ENCODE assay signal across 2 cellular contexts in the genomic region with DNA sequence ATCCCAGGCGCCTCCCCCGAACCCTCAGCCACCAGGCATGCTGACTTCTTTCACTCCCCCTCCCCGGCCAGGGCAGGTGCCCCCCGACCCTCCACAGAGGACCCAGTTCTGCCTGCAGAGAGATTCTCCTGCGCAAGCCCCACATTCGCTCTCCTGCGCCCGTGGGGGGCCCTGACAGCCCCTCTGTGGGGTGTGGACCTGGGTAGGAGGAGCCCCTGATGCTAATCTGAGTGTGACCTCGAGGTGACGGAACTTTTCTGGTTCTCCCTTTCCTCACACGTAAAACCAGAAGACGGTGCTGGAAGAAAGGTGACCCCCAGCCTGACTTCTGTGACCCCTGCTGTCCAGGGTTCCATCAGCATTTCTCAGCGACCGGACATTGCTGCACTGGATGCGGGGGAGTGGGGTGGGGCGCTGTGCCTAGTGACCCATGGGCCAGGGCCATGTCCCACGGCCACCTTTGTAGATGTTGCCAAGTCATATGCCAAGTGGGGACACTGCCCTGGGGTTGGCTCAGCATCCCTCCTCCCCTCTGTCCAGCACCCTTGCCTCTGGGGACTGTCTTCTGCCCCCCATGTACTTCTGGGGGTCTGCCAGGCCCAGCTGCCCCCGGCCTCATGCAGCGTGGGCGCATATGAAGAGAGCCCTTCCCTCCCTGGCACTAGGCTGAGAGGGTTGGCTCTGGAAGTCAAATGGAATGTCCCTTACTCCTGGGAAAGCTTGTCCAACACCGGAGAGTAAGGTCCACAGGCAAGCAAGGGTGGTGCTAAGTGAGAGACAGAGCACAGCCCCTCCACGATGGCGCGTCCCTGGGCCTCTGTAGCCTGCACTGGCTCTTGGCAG.
TF ChIP-seq lines count a peak whose summit lies in the region.

No MANE protein-coding gene starts in this region.

TF ChIP-seq in H1, 55 proteins besides CTCF, POLR2A, EP300 and RAD21:
- TF ChIP-seq BRCA1 (IDR thresholded peaks at IDR 0.05; ENCODE audit: low read depth, low read length) (no peak), NRF1 (IDR thresholded peaks at IDR 0.05; ENCODE audit: low read depth, low read length) (no peak), SRF (IDR thresholded peaks at IDR 0.05; ENCODE audit: low read depth, low read length) (no peak), KDM4A (IDR thresholded peaks at IDR 0.05; ENCODE audit: low read depth, low read length, severe bottlenecking) (no peak), CEBPB (IDR thresholded peaks at IDR 0.05; ENCODE audit: low read depth, low read length) (no peak), RXRA (IDR thresholded peaks at IDR 0.05; ENCODE audit: insufficient read depth, low read depth, low read length) (no peak), MAFK (IDR thresholded peaks at IDR 0.05; ENCODE audit: low read depth, low read length) (no peak), YY1 (IDR thresholded peaks at IDR 0.05; ENCODE audit: low read depth, low read length) (no peak), TCF12 (IDR thresholded peaks at IDR 0.05; ENCODE audit: low read depth, low read length) (no peak), SP1 (IDR thresholded peaks at IDR 0.05; ENCODE audit: low read depth, low read length) (no peak), HDAC6 (IDR thresholded peaks at IDR 0.05; ENCODE audit: low read depth, low read length) (no peak), CBX5 (IDR thresholded peaks at IDR 0.05; ENCODE audit: low read depth, low read length) (no peak), RNF2 (IDR thresholded peaks at IDR 0.05; ENCODE audit: borderline replicate concordance, low read depth, low read length, missing control alignments, poor library complexity, severe bottlenecking) (no peak)
- TF ChIP-seq, protein P1, sequence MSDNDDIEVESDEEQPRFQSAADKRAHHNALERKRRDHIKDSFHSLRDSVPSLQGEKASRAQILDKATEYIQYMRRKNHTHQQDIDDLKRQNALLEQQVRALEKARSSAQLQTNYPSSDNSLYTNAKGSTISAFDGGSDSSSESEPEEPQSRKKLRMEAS (IDR thresholded peaks at IDR 0.05) = no peak

TF ChIP-seq in GM23338, 12 proteins besides CTCF, POLR2A, EP300 and RAD21:
- TF ChIP-seq STAT1 (IDR thresholded peaks at IDR 0.05; ENCODE audit: unreplicated experiment) (no peak), NANOG (IDR thresholded peaks at IDR 0.05; ENCODE audit: borderline replicate concordance) (no peak), POLR2AphosphoS5 (IDR thresholded peaks at IDR 0.05; ENCODE audit: low read depth) (no peak), JUNB (IDR thresholded peaks at IDR 0.05; ENCODE audit: unreplicated experiment) (no peak), ZNF331 (CRISPR knock-in tag; IDR thresholded peaks at IDR 0.05; ENCODE audit: low read depth) (no peak), EZH2phosphoT487 (IDR thresholded peaks at IDR 0.05; ENCODE audit: unreplicated experiment) (no peak), EZH2 (IDR thresholded peaks at IDR 0.05; ENCODE audit: low read depth, unreplicated experiment) (no peak), ZNF114 (CRISPR knock-in tag; IDR thresholded peaks at IDR 0.05) (no peak), CREB1 (CRISPR knock-in tag; IDR thresholded peaks at IDR 0.05; ENCODE audit: low read depth) (no peak)
- TF ChIP-seq, protein P2, sequence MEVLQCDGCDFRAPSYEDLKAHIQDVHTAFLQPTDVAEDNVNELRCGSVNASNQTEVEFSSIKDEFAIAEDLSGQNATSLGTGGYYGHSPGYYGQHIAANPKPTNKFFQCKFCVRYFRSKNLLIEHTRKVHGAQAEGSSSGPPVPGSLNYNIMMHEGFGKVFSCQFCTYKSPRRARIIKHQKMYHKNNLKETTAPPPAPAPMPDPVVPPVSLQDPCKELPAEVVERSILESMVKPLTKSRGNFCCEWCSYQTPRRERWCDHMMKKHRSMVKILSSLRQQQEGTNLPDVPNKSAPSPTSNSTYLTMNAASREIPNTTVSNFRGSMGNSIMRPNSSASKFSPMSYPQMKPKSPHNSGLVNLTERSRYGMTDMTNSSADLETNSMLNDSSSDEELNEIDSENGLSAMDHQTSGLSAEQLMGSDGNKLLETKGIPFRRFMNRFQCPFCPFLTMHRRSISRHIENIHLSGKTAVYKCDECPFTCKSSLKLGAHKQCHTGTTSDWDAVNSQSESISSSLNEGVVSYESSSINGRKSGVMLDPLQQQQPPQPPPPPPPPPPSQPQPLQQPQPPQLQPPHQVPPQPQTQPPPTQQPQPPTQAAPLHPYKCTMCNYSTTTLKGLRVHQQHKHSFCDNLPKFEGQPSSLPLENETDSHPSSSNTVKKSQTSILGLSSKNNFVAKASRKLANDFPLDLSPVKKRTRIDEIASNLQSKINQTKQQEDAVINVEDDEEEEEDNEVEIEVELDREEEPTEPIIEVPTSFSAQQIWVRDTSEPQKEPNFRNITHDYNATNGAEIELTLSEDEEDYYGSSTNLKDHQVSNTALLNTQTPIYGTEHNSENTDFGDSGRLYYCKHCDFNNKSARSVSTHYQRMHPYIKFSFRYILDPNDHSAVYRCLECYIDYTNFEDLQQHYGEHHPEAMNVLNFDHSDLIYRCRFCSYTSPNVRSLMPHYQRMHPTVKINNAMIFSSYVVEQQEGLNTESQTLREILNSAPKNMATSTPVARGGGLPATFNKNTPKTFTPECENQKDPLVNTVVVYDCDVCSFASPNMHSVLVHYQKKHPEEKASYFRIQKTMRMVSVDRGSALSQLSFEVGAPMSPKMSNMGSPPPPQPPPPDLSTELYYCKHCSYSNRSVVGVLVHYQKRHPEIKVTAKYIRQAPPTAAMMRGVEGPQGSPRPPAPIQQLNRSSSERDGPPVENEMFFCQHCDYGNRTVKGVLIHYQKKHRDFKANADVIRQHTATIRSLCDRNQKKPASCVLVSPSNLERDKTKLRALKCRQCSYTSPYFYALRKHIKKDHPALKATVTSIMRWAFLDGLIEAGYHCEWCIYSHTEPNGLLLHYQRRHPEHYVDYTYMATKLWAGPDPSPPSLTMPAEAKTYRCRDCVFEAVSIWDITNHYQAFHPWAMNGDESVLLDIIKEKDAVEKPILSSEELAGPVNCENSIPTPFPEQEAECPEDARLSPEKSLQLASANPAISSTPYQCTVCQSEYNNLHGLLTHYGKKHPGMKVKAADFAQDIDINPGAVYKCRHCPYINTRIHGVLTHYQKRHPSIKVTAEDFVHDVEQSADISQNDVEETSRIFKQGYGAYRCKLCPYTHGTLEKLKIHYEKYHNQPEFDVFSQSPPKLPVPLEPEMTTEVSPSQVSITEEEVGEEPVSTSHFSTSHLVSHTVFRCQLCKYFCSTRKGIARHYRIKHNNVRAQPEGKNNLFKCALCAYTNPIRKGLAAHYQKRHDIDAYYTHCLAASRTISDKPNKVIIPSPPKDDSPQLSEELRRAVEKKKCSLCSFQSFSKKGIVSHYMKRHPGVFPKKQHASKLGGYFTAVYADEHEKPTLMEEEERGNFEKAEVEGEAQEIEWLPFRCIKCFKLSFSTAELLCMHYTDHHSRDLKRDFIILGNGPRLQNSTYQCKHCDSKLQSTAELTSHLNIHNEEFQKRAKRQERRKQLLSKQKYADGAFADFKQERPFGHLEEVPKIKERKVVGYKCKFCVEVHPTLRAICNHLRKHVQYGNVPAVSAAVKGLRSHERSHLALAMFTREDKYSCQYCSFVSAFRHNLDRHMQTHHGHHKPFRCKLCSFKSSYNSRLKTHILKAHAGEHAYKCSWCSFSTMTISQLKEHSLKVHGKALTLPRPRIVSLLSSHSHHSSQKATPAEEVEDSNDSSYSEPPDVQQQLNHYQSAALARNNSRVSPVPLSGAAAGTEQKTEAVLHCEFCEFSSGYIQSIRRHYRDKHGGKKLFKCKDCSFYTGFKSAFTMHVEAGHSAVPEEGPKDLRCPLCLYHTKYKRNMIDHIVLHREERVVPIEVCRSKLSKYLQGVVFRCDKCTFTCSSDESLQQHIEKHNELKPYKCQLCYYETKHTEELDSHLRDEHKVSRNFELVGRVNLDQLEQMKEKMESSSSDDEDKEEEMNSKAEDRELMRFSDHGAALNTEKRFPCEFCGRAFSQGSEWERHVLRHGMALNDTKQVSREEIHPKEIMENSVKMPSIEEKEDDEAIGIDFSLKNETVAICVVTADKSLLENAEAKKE (CRISPR knock-in tag; IDR thresholded peaks at IDR 0.05) = no peak
- TF ChIP-seq, protein P3, sequence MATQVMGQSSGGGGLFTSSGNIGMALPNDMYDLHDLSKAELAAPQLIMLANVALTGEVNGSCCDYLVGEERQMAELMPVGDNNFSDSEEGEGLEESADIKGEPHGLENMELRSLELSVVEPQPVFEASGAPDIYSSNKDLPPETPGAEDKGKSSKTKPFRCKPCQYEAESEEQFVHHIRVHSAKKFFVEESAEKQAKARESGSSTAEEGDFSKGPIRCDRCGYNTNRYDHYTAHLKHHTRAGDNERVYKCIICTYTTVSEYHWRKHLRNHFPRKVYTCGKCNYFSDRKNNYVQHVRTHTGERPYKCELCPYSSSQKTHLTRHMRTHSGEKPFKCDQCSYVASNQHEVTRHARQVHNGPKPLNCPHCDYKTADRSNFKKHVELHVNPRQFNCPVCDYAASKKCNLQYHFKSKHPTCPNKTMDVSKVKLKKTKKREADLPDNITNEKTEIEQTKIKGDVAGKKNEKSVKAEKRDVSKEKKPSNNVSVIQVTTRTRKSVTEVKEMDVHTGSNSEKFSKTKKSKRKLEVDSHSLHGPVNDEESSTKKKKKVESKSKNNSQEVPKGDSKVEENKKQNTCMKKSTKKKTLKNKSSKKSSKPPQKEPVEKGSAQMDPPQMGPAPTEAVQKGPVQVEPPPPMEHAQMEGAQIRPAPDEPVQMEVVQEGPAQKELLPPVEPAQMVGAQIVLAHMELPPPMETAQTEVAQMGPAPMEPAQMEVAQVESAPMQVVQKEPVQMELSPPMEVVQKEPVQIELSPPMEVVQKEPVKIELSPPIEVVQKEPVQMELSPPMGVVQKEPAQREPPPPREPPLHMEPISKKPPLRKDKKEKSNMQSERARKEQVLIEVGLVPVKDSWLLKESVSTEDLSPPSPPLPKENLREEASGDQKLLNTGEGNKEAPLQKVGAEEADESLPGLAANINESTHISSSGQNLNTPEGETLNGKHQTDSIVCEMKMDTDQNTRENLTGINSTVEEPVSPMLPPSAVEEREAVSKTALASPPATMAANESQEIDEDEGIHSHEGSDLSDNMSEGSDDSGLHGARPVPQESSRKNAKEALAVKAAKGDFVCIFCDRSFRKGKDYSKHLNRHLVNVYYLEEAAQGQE (IDR thresholded peaks at IDR 0.05; ENCODE audit: unreplicated experiment) = no peak
- TF ChIP-seq, protein P4, sequence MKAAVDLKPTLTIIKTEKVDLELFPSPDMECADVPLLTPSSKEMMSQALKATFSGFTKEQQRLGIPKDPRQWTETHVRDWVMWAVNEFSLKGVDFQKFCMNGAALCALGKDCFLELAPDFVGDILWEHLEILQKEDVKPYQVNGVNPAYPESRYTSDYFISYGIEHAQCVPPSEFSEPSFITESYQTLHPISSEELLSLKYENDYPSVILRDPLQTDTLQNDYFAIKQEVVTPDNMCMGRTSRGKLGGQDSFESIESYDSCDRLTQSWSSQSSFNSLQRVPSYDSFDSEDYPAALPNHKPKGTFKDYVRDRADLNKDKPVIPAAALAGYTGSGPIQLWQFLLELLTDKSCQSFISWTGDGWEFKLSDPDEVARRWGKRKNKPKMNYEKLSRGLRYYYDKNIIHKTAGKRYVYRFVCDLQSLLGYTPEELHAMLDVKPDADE (IDR thresholded peaks at IDR 0.05) = no peak
